Comparison of ENCODE assay signal across 1 cellular context in genomic region chr5:59768204-59769040, GRCh38.
TF ChIP-seq lines count a peak whose summit lies in the region.

No MANE protein-coding gene starts in this region.

TF ChIP-seq in HepG2, 621 proteins besides CTCF, POLR2A, EP300 and RAD21 (continued from another document):
- peak; percentile 71 for TF ChIP-seq ZNF687 (CRISPR knock-in tag; IDR thresholded peaks at IDR 0.05)
